ENCODE assay signal across 8 cellular contexts in genomic region chr20:36467076-36467999, GRCh38.
DNase-seq lines count a peak whose midpoint lies in the region; ATAC-seq, FAIRE-seq and TF ChIP-seq lines count a peak whose summit lies in the region.

No MANE protein-coding gene starts in this region.

- ATAC-seq in PC-3 (peak; percentile 12), GM18502 (IDR thresholded peaks at IDR 0.05; ENCODE audit: poor library complexity, unreplicated experiment) (no peak)
- ATAC-seq in activated naive CD8-positive, alpha-beta T cell treated with anti-CD3 and anti-CD28 coated beads, Interleukin-2, amount 10 ng/mL, durations not matched to agents 7 days and 5 days (ENCODE audit: low read depth), result peak; percentile 27

- no peaks in the 10 kb centered on the region for H3K27me3 Mint-ChIP-seq in activated naive CD8-positive, alpha-beta T cell treated with anti-CD3 and anti-CD28 coated beads, Interleukin-2, amount 10 ng/mL, durations not matched to agents 7 days and 5 days

- H3K4me3 Mint-ChIP-seq in activated naive CD8-positive, alpha-beta T cell treated with anti-CD3 and anti-CD28 coated beads, Interleukin-2, amount 10 ng/mL, durations not matched to agents 7 days and 5 days, result peak overlapping the region; percentile 52

- H3K9ac ChIP-seq in PC-3 (ENCODE audit: low read length), result no peak overlapping the region

- H3K27me3 ChIP-seq in PC-3 (ENCODE audit: low read length), result no peaks in the 10 kb centered on the region
- no peaks in the 10 kb centered on the region for H3K27me3 ChIP-seq in right atrium auricular region

- no peaks in the 10 kb centered on the region; the same call in 1 of the 2 replicates for H3K36me3 ChIP-seq in PC-3 (ENCODE audit: low read depth, low read length)
- H3K36me3 ChIP-seq in right atrium auricular region, result no peaks in the 10 kb centered on the region

- H3K4me1 ChIP-seq in PC-3 (ENCODE audit: insufficient read depth, low read length) (peaks cover 52% of the 10 kb centered on the region), right atrium auricular region (peaks cover 0 to 96% of the 10 kb centered on the region in 2 donors)

- CTCF ChIA-PET in PC-3 (lab: Charles Lee), result no interaction called here

- BruUV-seq in PC-3 (replicated peaks; lab: Mats Ljungman, UMichigan), result no TSS peak

- H3K4me3 ChIP-seq in PC-3 (ENCODE audit: low read length) (no peak overlapping the region), right atrium auricular region (no peak overlapping the region)

- DNase-seq in H54 (ENCODE audit: insufficient read length, low spot score) (peak; percentile 70), PC-3 (peak; percentile 56), right atrium auricular region (ENCODE audit: low spot score) (peak; percentile 76)
- DNase-seq in activated naive CD8-positive, alpha-beta T cell treated with anti-CD3 and anti-CD28 coated beads, Interleukin-2, amount 10 ng/mL, durations not matched to agents 7 days and 5 days, result peak; percentile 62
- DNase-seq in stimulated activated CD4-positive, alpha-beta T cell treated with anti-CD3 and anti-CD28 coated beads, Interleukin-15, amount 100 ng/mL, for 24 hours, result peak; percentile 56
- no peak for DNase-seq in NK-92 treated with Interleukin-12 subunit alpha and Interleukin-12 subunit beta, amount 100 ng/mL, for 24 hours (lab: John Stamatoyannopoulos, UW)

- no peaks in the 10 kb centered on the region for H3K9me3 Mint-ChIP-seq in activated naive CD8-positive, alpha-beta T cell treated with anti-CD3 and anti-CD28 coated beads, Interleukin-2, amount 10 ng/mL, durations not matched to agents 7 days and 5 days

- H3K27ac ChIP-seq in 22Rv1 (peak overlapping the region; percentile 87), PC-3 (ENCODE audit: low read length) (no peak overlapping the region), right atrium auricular region (peak overlapping the region; percentile 98 to 99)

- 0 out of 2 replicates have a peak overlapping the region, but pooled peaks have one; percentile 2 for H3K4me2 ChIP-seq in PC-3 (ENCODE audit: low read length)

- intact Hi-C loops in PC-3 (cut with micrococcal nuclease), result no loop called here

- H3K27ac Mint-ChIP-seq in activated naive CD8-positive, alpha-beta T cell treated with anti-CD3 and anti-CD28 coated beads, Interleukin-2, amount 10 ng/mL, durations not matched to agents 7 days and 5 days, result peak overlapping the region; percentile 74

- no peak for FAIRE-seq in H54 (lab: Jason Lieb, UNC)

- H3K79me2 ChIP-seq in PC-3 (ENCODE audit: low read length), result peaks cover 91% of the 10 kb centered on the region

- H2AFZ ChIP-seq in PC-3 (ENCODE audit: low read length), result no peak overlapping the region

- POLR2A ChIA-PET in PC-3 (lab: Charles Lee; ENCODE audit: unreplicated experiment), result no interaction called here
- POLR2A ChIA-PET in activated naive CD8-positive, alpha-beta T cell treated with anti-CD3 and anti-CD28 coated beads, Interleukin-2, amount 10 ng/mL, durations not matched to agents 7 days and 5 days (lab: Charles Lee), result interaction anchor here (1.4 to 1.9 kb wide), 2 partner anchors 25 to 128 kb away, joined by 5 to 7 read pairs; no protein-coding TSS in a partner anchor

- no peaks in the 10 kb centered on the region for H3K9me2 ChIP-seq in PC-3 (replicated peaks; ENCODE audit: low read length)

- H3K4me1 Mint-ChIP-seq in activated naive CD8-positive, alpha-beta T cell treated with anti-CD3 and anti-CD28 coated beads, Interleukin-2, amount 10 ng/mL, durations not matched to agents 7 days and 5 days, result peaks cover 64% of the 10 kb centered on the region

- TF ChIP-seq CTCF in 22Rv1 (IDR thresholded peaks at IDR 0.05) (no peak), PC-3 (conservative IDR thresholded peaks at IDR 0.05; ENCODE audit: low read depth, low read length) (no peak), right atrium auricular region (IDR thresholded peaks at IDR 0.05) (peak in 1 of 2 donors; percentile 13)

- H4K20me1 ChIP-seq in PC-3 (ENCODE audit: low read length), result peaks cover 44% of the 10 kb centered on the region

- TF ChIP-seq POLR2A in H54 (IDR thresholded peaks at IDR 0.05; ENCODE audit: low read depth, low read length), result no peak

- no peaks in the 10 kb centered on the region for H3K36me3 Mint-ChIP-seq in activated naive CD8-positive, alpha-beta T cell treated with anti-CD3 and anti-CD28 coated beads, Interleukin-2, amount 10 ng/mL, durations not matched to agents 7 days and 5 days

- H3K9me3 ChIP-seq in PC-3 (ENCODE audit: low read length) (no peaks in the 10 kb centered on the region), right atrium auricular region (no peaks in the 10 kb centered on the region)

- H3F3A ChIP-seq in PC-3 (ENCODE audit: low read length, unreplicated experiment), result no peaks in the 10 kb centered on the region
